Comparison of ENCODE assay signal across 10 cellular contexts in the genomic region with DNA sequence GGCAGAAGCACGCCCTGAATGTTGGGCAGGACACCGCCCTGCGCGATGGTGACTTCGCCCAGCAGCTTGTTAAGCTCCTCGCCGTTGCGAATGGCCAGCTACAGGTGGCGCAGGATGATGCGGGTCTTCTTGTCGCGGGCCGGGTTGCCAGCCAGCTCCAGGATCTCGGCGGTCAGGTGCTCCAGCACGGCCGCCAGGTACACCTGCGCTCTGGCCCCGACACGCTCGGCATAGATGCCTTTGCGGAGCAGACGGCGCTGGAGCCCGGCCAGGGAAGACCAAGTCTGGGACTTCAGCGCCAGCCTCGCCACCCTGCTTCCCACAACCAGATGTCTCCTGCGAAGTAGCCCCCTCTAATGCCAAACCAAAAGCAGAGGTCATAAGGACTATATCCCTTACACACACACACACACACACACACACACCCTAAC. TPM values are rescaled to one million over a fixed set of nuclear protein-coding genes. Genes with fewer than 3 reads are reported as not detected.
DNase-seq lines count a peak whose midpoint lies in the region; ATAC-seq, FAIRE-seq and TF ChIP-seq lines count a peak whose summit lies in the region.
"Had no signal": no experiment of that assay in that cellular context is flagged by ENCODE, and none has a peak within 500 bp of the region (broad histone marks: within the 10 kb centered on the region; RNA-seq: fewer than 3 reads in every experiment).

No MANE protein-coding gene starts in this region.

- peaks cover 4% of the 10 kb centered on the region for H3K4me1 ChIP-seq in RWPE2 (ENCODE audit: insufficient read depth, poor library complexity, severe bottlenecking)
- peaks cover 5 to 21% (median 10%) of the 10 kb centered on the region in 4 donors for H3K4me1 ChIP-seq in liver (ENCODE audit: control insufficient read depth in 4 of 4, insufficient read depth in 4 of 4, low read length in 3 of 4)
- no peaks in the 10 kb centered on the region for H3K4me1 ChIP-seq in transverse colon
- H3K4me1 ChIP-seq in SK-N-SH (ENCODE audit: control insufficient read depth in 1 of 2, insufficient read depth in 2 of 2, low read depth in 1 of 2, low read length in 1 of 2): no peaks in the 10 kb centered on the region
- H3K4me1 ChIP-seq: SJSA1 had no signal

- H3K4me2 ChIP-seq in SK-N-SH: no peak overlapping the region

- H3K9me2 ChIP-seq in SK-N-SH: no peaks in the 10 kb centered on the region

- no peaks in the 10 kb centered on the region for H3K79me2 ChIP-seq in SK-N-SH (ENCODE audit: insufficient read depth)

- H3K27me3 ChIP-seq in RWPE2 (ENCODE audit: insufficient read depth, poor library complexity, severe bottlenecking) (no peaks in the 10 kb centered on the region), liver (ENCODE audit: control insufficient read depth in 4 of 4, insufficient read depth in 4 of 4, low read length in 3 of 4) (no peaks in the 10 kb centered on the region), transverse colon (no peaks in the 10 kb centered on the region), SK-N-SH (ENCODE audit: insufficient read depth) (no peaks in the 10 kb centered on the region)

- H2AFZ ChIP-seq in SK-N-SH (ENCODE audit: low read depth): no peak overlapping the region

- H3F3A ChIP-seq in SK-N-SH (replicated peaks; ENCODE audit: insufficient read depth): no peaks in the 10 kb centered on the region

- CTCF ChIA-PET in activated naive CD4-positive, alpha-beta T cell treated with anti-CD3 and anti-CD28 coated beads, Interleukin-2, amount 10 ng/mL, durations not matched to agents 7 days and 5 days (lab: Charles Lee): interaction anchor here (0.8 to 1.5 kb wide), 9 partner anchors 14 to 121 kb away, joined by 3 to 6 read pairs (median 3); no protein-coding TSS in a partner anchor
- CTCF ChIA-PET in SK-N-SH (lab: Yijun Ruan, JAX): interaction anchor here (1.5 kb wide), 2 partner anchors 8 to 110 kb away, joined by 4 read pairs; no protein-coding TSS in a partner anchor

- peaks cover 4% of the 10 kb centered on the region for H3K4me1 Mint-ChIP-seq in activated naive CD4-positive, alpha-beta T cell treated with anti-CD3 and anti-CD28 coated beads, Interleukin-2, amount 10 ng/mL, durations not matched to agents 7 days and 5 days

- H3K9me3 ChIP-seq in RWPE2 (ENCODE audit: severe bottlenecking) (no peaks in the 10 kb centered on the region), liver (ENCODE audit: control insufficient read depth in 4 of 4, low read length in 3 of 4) (no peaks in the 10 kb centered on the region), transverse colon (no peaks in the 10 kb centered on the region), SK-N-SH (no peaks in the 10 kb centered on the region)
- H3K9me3 ChIP-seq: SJSA1 had no signal

- peak overlapping the region; percentile 73 for H3K4me3 Mint-ChIP-seq in activated naive CD4-positive, alpha-beta T cell treated with anti-CD3 and anti-CD28 coated beads, Interleukin-2, amount 10 ng/mL, durations not matched to agents 7 days and 5 days

- in situ Hi-C loops in transverse colon (cut with MboI; ENCODE audit: low pct_ligation_motif_present in 1 of 4, low pct_unique_long_range_greater_than_20kb in 1 of 4, low sequenced_read_pairs in 3 of 4): no loop called here

- peak overlapping the region in 1 of 2 donors; percentile 33 for H3K9ac ChIP-seq in liver (ENCODE audit: low read depth in 1 of 2, low read length in 2 of 2)
- no peak overlapping the region for H3K9ac ChIP-seq in SK-N-SH

- TF ChIP-seq CTCF in RWPE2 (IDR thresholded peaks at IDR 0.05; ENCODE audit: poor library complexity, severe bottlenecking) (no peak), liver (IDR thresholded peaks at IDR 0.05; ENCODE audit: low read depth, low read length, missing input control) (no peak), transverse colon (IDR thresholded peaks at IDR 0.05) (no peak), SK-N-SH (IDR thresholded peaks at IDR 0.05) (no peak)

- TF ChIP-seq RAD21 in liver (IDR thresholded peaks at IDR 0.05) (peak in 1 of 2 donors; percentile 73), SK-N-SH (IDR thresholded peaks at IDR 0.05; ENCODE audit: low read length) (no peak)

- H3K36me3 Mint-ChIP-seq in activated naive CD4-positive, alpha-beta T cell treated with anti-CD3 and anti-CD28 coated beads, Interleukin-2, amount 10 ng/mL, durations not matched to agents 7 days and 5 days: no peaks in the 10 kb centered on the region

- FAIRE-seq in urothelium cell line (lab: Jason Lieb, UNC): no peak

- peaks cover 11% of the 10 kb centered on the region for H3K27me3 Mint-ChIP-seq in activated naive CD4-positive, alpha-beta T cell treated with anti-CD3 and anti-CD28 coated beads, Interleukin-2, amount 10 ng/mL, durations not matched to agents 7 days and 5 days

- H4K20me1 ChIP-seq in SK-N-SH (ENCODE audit: insufficient read depth): no peaks in the 10 kb centered on the region

- 92% methylated on average over 28 of the region's 28 CpGs for WGBS in liver
- WGBS in transverse colon (ENCODE audit: low coverage in 1 of 2), 2 donors: 96 to 100% methylated on average over 1 to 14 of the region's 28 CpGs
- WGBS in SK-N-SH (ENCODE audit: low lambda C conversion rate): 94% methylated on average over 12 of the region's 28 CpGs

- intact Hi-C loops in transverse colon (cut with DNase I; ENCODE audit: low total_unique reads): no loop called here

- no peak overlapping the region for H3K4me3 ChIP-seq in RWPE2 (ENCODE audit: severe bottlenecking)
- H3K4me3 ChIP-seq in liver (ENCODE audit: low read depth in 1 of 3, low read length in 3 of 3): peak overlapping the region in 2 of 3 donors; percentile 49 to 61
- H3K4me3 ChIP-seq in transverse colon: peak overlapping the region in 1 of 4 donors; percentile 33
- no peak overlapping the region for H3K4me3 ChIP-seq in SK-N-SH (ENCODE audit: low read depth in 2 of 2, low read length in 1 of 2)
- H3K4me3 ChIP-seq: SJSA1 had no signal

- TF ChIP-seq POLR2A in transverse colon (IDR thresholded peaks at IDR 0.05): no peak

- no peak overlapping the region for H3K27ac Mint-ChIP-seq in activated naive CD4-positive, alpha-beta T cell treated with anti-CD3 and anti-CD28 coated beads, Interleukin-2, amount 10 ng/mL, durations not matched to agents 7 days and 5 days

- no peak for ATAC-seq in RWPE2 (ENCODE audit: low read depth)

- POLR2A ChIA-PET in SK-N-SH (lab: Yijun Ruan, JAX): no interaction called here

- DNase-seq in RWPE2 (ENCODE audit: low spot score) (peak; percentile 58), transverse colon (peak; percentile 13), NCI-H2196 (lab: John Stamatoyannopoulos, UW; ENCODE audit: unreplicated experiment) (no peak), SK-N-SH (no peak), urothelium cell line (ENCODE audit: low spot score) (no peak)
- DNase-seq in activated naive CD4-positive, alpha-beta T cell treated with anti-CD3 and anti-CD28 coated beads, Interleukin-2, amount 10 ng/mL, durations not matched to agents 7 days and 5 days: peak; percentile 53

- H3K27ac ChIP-seq in RWPE2 (ENCODE audit: poor library complexity, severe bottlenecking): no peak overlapping the region
- H3K27ac ChIP-seq in liver (ENCODE audit: low read depth in 1 of 2, low read length in 2 of 2): peak overlapping the region; percentile 68 to 78
- no peak overlapping the region for H3K27ac ChIP-seq in transverse colon
- H3K27ac ChIP-seq in SK-N-SH (ENCODE audit: low read depth in 2 of 2, low read length in 1 of 2): no peak overlapping the region
- H3K27ac ChIP-seq: SJSA1 had no signal

- H3K9me3 Mint-ChIP-seq in activated naive CD4-positive, alpha-beta T cell treated with anti-CD3 and anti-CD28 coated beads, Interleukin-2, amount 10 ng/mL, durations not matched to agents 7 days and 5 days: no peaks in the 10 kb centered on the region

- no peaks in the 10 kb centered on the region for H3K36me3 ChIP-seq in RWPE2 (ENCODE audit: low read depth)
- no peaks in the 10 kb centered on the region for H3K36me3 ChIP-seq in liver (ENCODE audit: control insufficient read depth in 4 of 4, insufficient read depth in 3 of 4, low read depth in 1 of 4, low read length in 3 of 4)
- no peaks in the 10 kb centered on the region for H3K36me3 ChIP-seq in transverse colon
- H3K36me3 ChIP-seq in SK-N-SH (replicated peaks in 1 of 2; ENCODE audit: control insufficient read depth in 1 of 2, insufficient read depth in 2 of 2, low read length in 1 of 2): no peaks in the 10 kb centered on the region
- H3K36me3 ChIP-seq: SJSA1 had no signal

- TF ChIP-seq EP300 in transverse colon (IDR thresholded peaks at IDR 0.05; ENCODE audit: low read depth) (no peak), SK-N-SH (IDR thresholded peaks at IDR 0.05; ENCODE audit: borderline replicate concordance in 1 of 2, low read depth in 1 of 2, low read length in 1 of 2) (no peak)

TF ChIP-seq in liver, 16 proteins besides CTCF, POLR2A, EP300 and RAD21 (continues in another document):
- no peak for TF ChIP-seq ATF3 (IDR thresholded peaks at IDR 0.05)
- TF ChIP-seq RXRA (IDR thresholded peaks at IDR 0.05): peak in 1 of 2 donors; percentile 73
- TF ChIP-seq TAF1 (conservative IDR thresholded peaks at IDR 0.05): peak; percentile 62

TF ChIP-seq in SK-N-SH, 30 proteins besides CTCF, POLR2A, EP300 and RAD21 (continues in another document):
- TF ChIP-seq POLR2AphosphoS5 (IDR thresholded peaks at IDR 0.05; ENCODE audit: low read depth, low read length): no peak
- TF ChIP-seq YY1 (IDR thresholded peaks at IDR 0.05; ENCODE audit: low read depth): no peak
- TF ChIP-seq EZH2phosphoT487 (IDR thresholded peaks at IDR 0.05; ENCODE audit: borderline replicate concordance, low read depth): no peak

RNA-seq across cellular contexts. Expression of gene SLC17A3, which starts 8.0 kb away (rescaled TPM):
- total RNA-seq in liver: 10 to 100 TPM in 1 of 2 donors, 1 to 10 TPM in 1; 1.6 to 13.6 TPM
- polyA plus RNA-seq in liver: 10 to 100 TPM in 1 of 2 donors, 1 to 10 TPM in 1; 8.3 to 23.2 TPM
- total RNA-seq in transverse colon: not detected
- 0.08 TPM in 1 of 2 replicates, not detected in the other for polyA plus RNA-seq in SK-N-SH (2012; rRNA removed)
- 0.04 TPM in 1 of 2 replicates, not detected in the other for polyA plus RNA-seq in SK-N-SH (2012; cell fraction: cytosol; rRNA removed)
- polyA plus RNA-seq in SK-N-SH (2012; cell fraction: nucleus; rRNA removed): not detected in 2 replicates
- total RNA-seq: SJSA1, skeletal muscle tissue had no signal
- polyA plus RNA-seq: esophagus had no signal

RNA-seq across cellular contexts. Expression of gene SLC17A2, which starts 48.4 kb away (rescaled TPM):
- 10 to 100 TPM; 43.3 to 88.1 TPM for total RNA-seq in liver
- polyA plus RNA-seq in liver: 10 to 100 TPM; 26.2 to 32.3 TPM
- not detected for total RNA-seq in transverse colon
- not detected in 2 replicates for polyA plus RNA-seq in SK-N-SH (2012; rRNA removed)
- polyA plus RNA-seq in SK-N-SH (2012; cell fraction: cytosol; rRNA removed): not detected in 2 replicates
- polyA plus RNA-seq in SK-N-SH (2012; cell fraction: nucleus; rRNA removed): not detected in 2 replicates
- total RNA-seq: SJSA1, skeletal muscle tissue had no signal
- polyA plus RNA-seq: esophagus had no signal

RNA-seq across cellular contexts. Expression of gene SLC17A1, which starts 50.2 kb away (rescaled TPM):
- total RNA-seq in liver (10 to 100 TPM; 11.1 to 25.8 TPM), transverse colon (not detected)
- polyA plus RNA-seq in liver (10 to 100 TPM in 1 of 2 donors, 1 to 10 TPM in 1; 3.9 to 11.7 TPM), SK-N-SH (2012; rRNA removed) (not detected in 2 replicates)
- not detected in 2 replicates for polyA plus RNA-seq in SK-N-SH (2012; cell fraction: cytosol; rRNA removed)
- not detected in 2 replicates for polyA plus RNA-seq in SK-N-SH (2012; cell fraction: nucleus; rRNA removed)
- total RNA-seq: SJSA1, skeletal muscle tissue had no signal
- polyA plus RNA-seq: esophagus had no signal

Comparison
In these comparisons a context has a peak if more than half of its experiments do, and no peak if none do; other contexts are left out.
1. DNase-seq: peak in RWPE2 (single experiment), activated naive CD4-positive, alpha-beta T cell treated with anti-CD3 and anti-CD28 coated beads, Interleukin-2, amount 10 ng/mL, durations not matched to agents 7 days and 5 days (single experiment) and transverse colon (single experiment); none in NCI-H2196 (single experiment), SK-N-SH (single experiment) and urothelium cell line (single experiment).
2. H3K27ac ChIP-seq: peak in liver (2 of 2); none in RWPE2 (single experiment), transverse colon (0 of 4) and SK-N-SH (0 of 2).
3. H3K4me3 ChIP-seq: peak in liver (2 of 3); none in RWPE2 (single experiment) and SK-N-SH (0 of 2).
4. RNA of gene SLC17A2, which starts 48.4 kb away (total RNA-seq): 43.3 to 88.1 TPM in liver; not detected in transverse colon; every median in the first group is over 10 times any median in the second.
5. RNA of gene SLC17A1, which starts 50.2 kb away (total RNA-seq): 11.1 to 25.8 TPM in liver; not detected in transverse colon; every median in the first group is over 10 times any median in the second.